In genomic region chr6:30842754-30843610, GRCh38 we compare ENCODE assay signal across 1 cellular context.
TF ChIP-seq lines count a peak whose summit lies in the region.

No MANE protein-coding gene starts in this region.

TF ChIP-seq in K562, 482 proteins besides CTCF, POLR2A, EP300 and RAD21 (continued from another document):
- TF ChIP-seq BCLAF1 (IDR thresholded peaks at IDR 0.05; ENCODE audit: borderline replicate concordance in 1 of 2, control insufficient read depth in 1 of 2, low read depth in 2 of 2, low read length in 1 of 2) (no peak), ZNF431 (CRISPR knock-in tag; IDR thresholded peaks at IDR 0.05) (no peak), FOXM1 (IDR thresholded peaks at IDR 0.05; ENCODE audit: low read depth) (no peak), FOXM1 (CRISPR knock-in tag; IDR thresholded peaks at IDR 0.05; ENCODE audit: low read depth) (no peak), SPI1 (IDR thresholded peaks at IDR 0.05; ENCODE audit: borderline replicate concordance, low read depth, low read length) (no peak), RBM34 (IDR thresholded peaks at IDR 0.05; ENCODE audit: borderline replicate concordance, insufficient read depth, low read length) (no peak), CHAMP1 (IDR thresholded peaks at IDR 0.05) (no peak), SOX6 (IDR thresholded peaks at IDR 0.05) (no peak), CBX8 (IDR thresholded peaks at IDR 0.05; ENCODE audit: borderline replicate concordance, extremely low read depth, low read depth, low read length, poor library complexity, severe bottlenecking) (no peak), ZNF41 (CRISPR knock-in tag; conservative IDR thresholded peaks at IDR 0.05) (no peak), MAFK (IDR thresholded peaks at IDR 0.05; ENCODE audit: low read length) (no peak)
